In the genomic region with DNA sequence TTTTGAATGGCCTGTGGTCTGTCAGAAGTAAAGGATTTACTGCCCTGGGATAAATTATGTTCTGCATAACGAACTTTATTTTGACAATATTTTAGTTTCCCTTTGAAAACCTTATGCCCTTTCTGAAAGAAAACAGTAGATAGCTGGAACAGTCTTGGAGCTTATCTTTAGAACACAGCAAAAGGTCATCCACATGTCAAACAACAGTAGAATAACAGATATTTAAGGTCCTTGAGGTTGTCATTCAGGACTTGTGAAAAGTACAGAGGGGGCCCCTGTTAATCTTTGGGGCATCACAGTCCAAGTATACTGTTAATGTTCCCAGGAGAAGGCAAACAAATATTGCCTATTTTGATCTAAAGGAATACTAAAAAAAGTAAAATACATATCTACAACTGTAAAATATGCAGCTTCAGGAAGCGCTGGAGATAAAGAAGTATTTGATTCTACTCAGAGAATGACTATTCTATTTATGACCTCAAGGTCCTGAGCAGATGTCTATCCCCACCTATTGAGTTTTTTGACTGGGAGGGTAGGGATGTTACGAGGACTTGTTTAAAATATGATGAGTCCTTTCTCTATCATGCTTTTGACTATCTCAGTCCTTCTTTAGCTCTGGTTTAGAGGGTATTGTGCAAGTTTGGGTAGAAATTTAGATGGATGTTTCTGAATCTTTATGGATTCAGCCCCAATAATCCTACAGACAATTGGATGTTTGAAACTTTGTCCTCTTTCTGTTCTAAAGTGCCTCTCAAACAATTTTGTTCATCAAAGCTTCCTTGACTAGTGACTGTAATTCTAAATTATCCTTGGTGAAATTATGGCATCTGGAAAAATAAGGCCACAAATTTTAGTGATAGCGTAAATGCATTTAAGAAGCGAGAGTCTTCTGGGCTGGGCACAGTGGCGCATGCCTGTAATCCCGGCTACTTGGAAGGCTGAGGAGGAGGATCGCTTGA, we compare ENCODE assay signal across 1 cellular context.
TF ChIP-seq lines count a peak whose summit lies in the region.

No MANE protein-coding gene starts in this region.

TF ChIP-seq in K562, 482 proteins besides CTCF, POLR2A, EP300 and RAD21 (continued from another document and continues in another):
- TF ChIP-seq, protein P1, sequence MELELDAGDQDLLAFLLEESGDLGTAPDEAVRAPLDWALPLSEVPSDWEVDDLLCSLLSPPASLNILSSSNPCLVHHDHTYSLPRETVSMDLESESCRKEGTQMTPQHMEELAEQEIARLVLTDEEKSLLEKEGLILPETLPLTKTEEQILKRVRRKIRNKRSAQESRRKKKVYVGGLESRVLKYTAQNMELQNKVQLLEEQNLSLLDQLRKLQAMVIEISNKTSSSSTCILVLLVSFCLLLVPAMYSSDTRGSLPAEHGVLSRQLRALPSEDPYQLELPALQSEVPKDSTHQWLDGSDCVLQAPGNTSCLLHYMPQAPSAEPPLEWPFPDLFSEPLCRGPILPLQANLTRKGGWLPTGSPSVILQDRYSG (tag; conservative IDR thresholded peaks at IDR 0.05; ENCODE audit: low read depth): peak; percentile 66; the same call in 1 of the 2 replicates
- TF ChIP-seq PRMT5 (CRISPR knock-in tag; IDR thresholded peaks at IDR 0.05) (no peak), SRSF7 (optimal IDR thresholded peaks at IDR 0.05; ENCODE audit: low read depth, low read length) (no peak), NCOA2 (IDR thresholded peaks at IDR 0.05; ENCODE audit: partially characterized antibody in 2 of 2) (peak; percentile 41 to 64), HDAC6 (IDR thresholded peaks at IDR 0.05; ENCODE audit: low read depth, low read length) (no peak), NONO (IDR thresholded peaks at IDR 0.05; ENCODE audit: low read depth in 2 of 2, low read length in 1 of 2) (peak in 1 of 2 experiments; percentile 42; a peak in 1 of 4 replicates), ARID1B (IDR thresholded peaks at IDR 0.05) (peak; percentile 93), JUNB (CRISPR knock-in tag; conservative IDR thresholded peaks at IDR 0.05) (no peak), BCL6 (CRISPR knock-in tag; IDR thresholded peaks at IDR 0.05) (0 out of 2 replicates have a peak, but pooled peaks have one; percentile 23), MITF (IDR thresholded peaks at IDR 0.05) (no peak), PML (IDR thresholded peaks at IDR 0.05; ENCODE audit: low read length) (peak; percentile 78), KLF6 (CRISPR knock-in tag; IDR thresholded peaks at IDR 0.05; ENCODE audit: borderline replicate concordance) (peak; percentile 51; the same call in 1 of the 2 replicates), CBFA2T3 (IDR thresholded peaks at IDR 0.05) (peak; percentile 92), POLR3G (IDR thresholded peaks at IDR 0.05; ENCODE audit: extremely low read depth, insufficient read length, insufficient replicate concordance) (no peak), PYGO2 (tag; IDR thresholded peaks at IDR 0.05) (peak; percentile 64; the same call in 1 of the 2 replicates), ZFX (CRISPR knock-in tag; IDR thresholded peaks at IDR 0.05) (peak; percentile 51; the same call in 1 of the 2 replicates), ZNF395 (CRISPR knock-in tag; IDR thresholded peaks at IDR 0.05) (peak; percentile 77), CEBPG (CRISPR knock-in tag; IDR thresholded peaks at IDR 0.05) (no peak), CEBPG (tag; conservative IDR thresholded peaks at IDR 0.05 in 1 of 2, IDR thresholded peaks at IDR 0.05 in 1 of 2) (peak in 1 of 2 experiments; percentile 68; a peak in 3 of 4 replicates), ZNF639 (CRISPR knock-in tag; conservative IDR thresholded peaks at IDR 0.05 in 1 of 2, IDR thresholded peaks at IDR 0.05 in 1 of 2) (peak in 1 of 2 experiments; percentile 21; a peak in 1 of 4 replicates), ZNF75A (CRISPR knock-in tag; IDR thresholded peaks at IDR 0.05) (peak; percentile 57; the same call in 1 of the 2 replicates), FOXA3 (CRISPR knock-in tag; conservative IDR thresholded peaks at IDR 0.05 in 1 of 2, IDR thresholded peaks at IDR 0.05 in 1 of 2) (peak in 1 of 2 experiments; percentile 54; a peak in 2 of 4 replicates), NR2C1 (IDR thresholded peaks at IDR 0.05) (peak; percentile 81), NR2C1 (tag; IDR thresholded peaks at IDR 0.05) (peak; percentile 89), PRDM10 (IDR thresholded peaks at IDR 0.05; ENCODE audit: partially characterized antibody) (peak; percentile 40), MXD1 (CRISPR knock-in tag; IDR thresholded peaks at IDR 0.05; ENCODE audit: borderline replicate concordance, poor library complexity, severe bottlenecking) (no peak)
- TF ChIP-seq, protein P2, sequence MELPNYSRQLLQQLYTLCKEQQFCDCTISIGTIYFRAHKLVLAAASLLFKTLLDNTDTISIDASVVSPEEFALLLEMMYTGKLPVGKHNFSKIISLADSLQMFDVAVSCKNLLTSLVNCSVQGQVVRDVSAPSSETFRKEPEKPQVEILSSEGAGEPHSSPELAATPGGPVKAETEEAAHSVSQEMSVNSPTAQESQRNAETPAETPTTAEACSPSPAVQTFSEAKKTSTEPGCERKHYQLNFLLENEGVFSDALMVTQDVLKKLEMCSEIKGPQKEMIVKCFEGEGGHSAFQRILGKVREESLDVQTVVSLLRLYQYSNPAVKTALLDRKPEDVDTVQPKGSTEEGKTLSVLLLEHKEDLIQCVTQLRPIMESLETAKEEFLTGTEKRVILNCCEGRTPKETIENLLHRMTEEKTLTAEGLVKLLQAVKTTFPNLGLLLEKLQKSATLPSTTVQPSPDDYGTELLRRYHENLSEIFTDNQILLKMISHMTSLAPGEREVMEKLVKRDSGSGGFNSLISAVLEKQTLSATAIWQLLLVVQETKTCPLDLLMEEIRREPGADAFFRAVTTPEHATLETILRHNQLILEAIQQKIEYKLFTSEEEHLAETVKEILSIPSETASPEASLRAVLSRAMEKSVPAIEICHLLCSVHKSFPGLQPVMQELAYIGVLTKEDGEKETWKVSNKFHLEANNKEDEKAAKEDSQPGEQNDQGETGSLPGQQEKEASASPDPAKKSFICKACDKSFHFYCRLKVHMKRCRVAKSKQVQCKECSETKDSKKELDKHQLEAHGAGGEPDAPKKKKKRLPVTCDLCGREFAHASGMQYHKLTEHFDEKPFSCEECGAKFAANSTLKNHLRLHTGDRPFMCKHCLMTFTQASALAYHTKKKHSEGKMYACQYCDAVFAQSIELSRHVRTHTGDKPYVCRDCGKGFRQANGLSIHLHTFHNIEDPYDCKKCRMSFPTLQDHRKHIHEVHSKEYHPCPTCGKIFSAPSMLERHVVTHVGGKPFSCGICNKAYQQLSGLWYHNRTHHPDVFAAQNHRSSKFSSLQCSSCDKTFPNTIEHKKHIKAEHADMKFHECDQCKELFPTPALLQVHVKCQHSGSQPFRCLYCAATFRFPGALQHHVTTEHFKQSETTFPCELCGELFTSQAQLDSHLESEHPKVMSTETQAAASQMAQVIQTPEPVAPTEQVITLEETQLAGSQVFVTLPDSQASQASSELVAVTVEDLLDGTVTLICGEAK (IDR thresholded peaks at IDR 0.05): peak; percentile 94
- TF ChIP-seq, protein P2 (CRISPR knock-in tag; IDR thresholded peaks at IDR 0.05): peak; percentile 80; the same call in 1 of the 2 replicates
- TF ChIP-seq, protein P3, sequence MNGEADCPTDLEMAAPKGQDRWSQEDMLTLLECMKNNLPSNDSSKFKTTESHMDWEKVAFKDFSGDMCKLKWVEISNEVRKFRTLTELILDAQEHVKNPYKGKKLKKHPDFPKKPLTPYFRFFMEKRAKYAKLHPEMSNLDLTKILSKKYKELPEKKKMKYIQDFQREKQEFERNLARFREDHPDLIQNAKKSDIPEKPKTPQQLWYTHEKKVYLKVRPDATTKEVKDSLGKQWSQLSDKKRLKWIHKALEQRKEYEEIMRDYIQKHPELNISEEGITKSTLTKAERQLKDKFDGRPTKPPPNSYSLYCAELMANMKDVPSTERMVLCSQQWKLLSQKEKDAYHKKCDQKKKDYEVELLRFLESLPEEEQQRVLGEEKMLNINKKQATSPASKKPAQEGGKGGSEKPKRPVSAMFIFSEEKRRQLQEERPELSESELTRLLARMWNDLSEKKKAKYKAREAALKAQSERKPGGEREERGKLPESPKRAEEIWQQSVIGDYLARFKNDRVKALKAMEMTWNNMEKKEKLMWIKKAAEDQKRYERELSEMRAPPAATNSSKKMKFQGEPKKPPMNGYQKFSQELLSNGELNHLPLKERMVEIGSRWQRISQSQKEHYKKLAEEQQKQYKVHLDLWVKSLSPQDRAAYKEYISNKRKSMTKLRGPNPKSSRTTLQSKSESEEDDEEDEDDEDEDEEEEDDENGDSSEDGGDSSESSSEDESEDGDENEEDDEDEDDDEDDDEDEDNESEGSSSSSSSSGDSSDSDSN (IDR thresholded peaks at IDR 0.05; ENCODE audit: borderline replicate concordance in 1 of 2, low read depth in 2 of 2, low read length in 2 of 2): no peak
